1 cellular context compared by ENCODE assay signal in the genomic region with DNA sequence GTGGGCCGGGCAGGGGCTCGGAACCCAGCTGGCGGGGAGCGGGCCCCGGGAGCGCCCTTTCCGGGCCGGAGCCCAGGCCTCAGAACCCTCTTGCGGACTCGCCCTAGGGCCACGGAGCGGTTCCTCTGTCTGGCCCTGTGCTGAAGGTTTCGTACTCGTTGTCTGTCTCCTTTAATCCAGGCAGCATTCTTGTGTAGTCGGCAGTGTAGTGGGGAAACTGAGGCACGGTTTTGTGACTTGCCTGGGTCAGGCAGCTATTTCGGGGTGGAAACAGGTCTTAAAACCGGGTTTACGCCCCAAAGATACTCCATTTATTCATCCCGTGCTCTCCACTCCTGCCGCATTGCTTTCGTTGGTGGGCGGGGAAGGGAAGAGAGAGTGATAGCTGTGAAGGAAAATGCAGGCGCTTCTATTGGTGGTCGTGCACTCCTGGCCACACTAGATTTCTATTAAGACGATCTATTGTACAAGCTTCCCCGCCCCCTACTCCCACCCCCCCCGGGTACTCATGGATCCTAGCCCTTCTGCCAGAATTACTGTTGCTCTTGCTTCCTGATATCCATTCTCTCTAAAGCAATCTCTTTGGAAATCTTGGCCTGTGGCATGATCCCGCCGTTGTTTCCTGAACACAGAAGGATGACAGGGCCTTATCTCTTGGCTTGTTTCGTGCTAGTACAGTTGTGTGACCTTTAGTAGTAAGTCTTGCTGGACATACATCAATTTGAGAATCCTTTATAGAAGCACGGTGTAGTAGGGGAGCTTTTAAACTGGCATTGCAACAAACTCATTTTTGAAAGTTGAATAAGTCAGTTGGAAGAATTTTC.
TF ChIP-seq lines count a peak whose summit lies in the region.

No MANE protein-coding gene starts in this region.

TF ChIP-seq in HepG2, 621 proteins besides CTCF, POLR2A, EP300 and RAD21 (continued from another document and continues in another):
- 0 out of 2 replicates have a peak, but pooled peaks have one; percentile 9 for TF ChIP-seq TARDBP (CRISPR knock-in tag; IDR thresholded peaks at IDR 0.05)
- TF ChIP-seq, protein P1, sequence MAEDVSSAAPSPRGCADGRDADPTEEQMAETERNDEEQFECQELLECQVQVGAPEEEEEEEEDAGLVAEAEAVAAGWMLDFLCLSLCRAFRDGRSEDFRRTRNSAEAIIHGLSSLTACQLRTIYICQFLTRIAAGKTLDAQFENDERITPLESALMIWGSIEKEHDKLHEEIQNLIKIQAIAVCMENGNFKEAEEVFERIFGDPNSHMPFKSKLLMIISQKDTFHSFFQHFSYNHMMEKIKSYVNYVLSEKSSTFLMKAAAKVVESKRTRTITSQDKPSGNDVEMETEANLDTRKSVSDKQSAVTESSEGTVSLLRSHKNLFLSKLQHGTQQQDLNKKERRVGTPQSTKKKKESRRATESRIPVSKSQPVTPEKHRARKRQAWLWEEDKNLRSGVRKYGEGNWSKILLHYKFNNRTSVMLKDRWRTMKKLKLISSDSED (CRISPR knock-in tag; IDR thresholded peaks at IDR 0.05), result 0 out of 2 replicates have a peak, but pooled peaks have one; percentile 38
- TF ChIP-seq ATF7 (IDR thresholded peaks at IDR 0.05), result no peak
- no peak for TF ChIP-seq ATF7 (CRISPR knock-in tag; IDR thresholded peaks at IDR 0.05)
- TF ChIP-seq, protein P2, sequence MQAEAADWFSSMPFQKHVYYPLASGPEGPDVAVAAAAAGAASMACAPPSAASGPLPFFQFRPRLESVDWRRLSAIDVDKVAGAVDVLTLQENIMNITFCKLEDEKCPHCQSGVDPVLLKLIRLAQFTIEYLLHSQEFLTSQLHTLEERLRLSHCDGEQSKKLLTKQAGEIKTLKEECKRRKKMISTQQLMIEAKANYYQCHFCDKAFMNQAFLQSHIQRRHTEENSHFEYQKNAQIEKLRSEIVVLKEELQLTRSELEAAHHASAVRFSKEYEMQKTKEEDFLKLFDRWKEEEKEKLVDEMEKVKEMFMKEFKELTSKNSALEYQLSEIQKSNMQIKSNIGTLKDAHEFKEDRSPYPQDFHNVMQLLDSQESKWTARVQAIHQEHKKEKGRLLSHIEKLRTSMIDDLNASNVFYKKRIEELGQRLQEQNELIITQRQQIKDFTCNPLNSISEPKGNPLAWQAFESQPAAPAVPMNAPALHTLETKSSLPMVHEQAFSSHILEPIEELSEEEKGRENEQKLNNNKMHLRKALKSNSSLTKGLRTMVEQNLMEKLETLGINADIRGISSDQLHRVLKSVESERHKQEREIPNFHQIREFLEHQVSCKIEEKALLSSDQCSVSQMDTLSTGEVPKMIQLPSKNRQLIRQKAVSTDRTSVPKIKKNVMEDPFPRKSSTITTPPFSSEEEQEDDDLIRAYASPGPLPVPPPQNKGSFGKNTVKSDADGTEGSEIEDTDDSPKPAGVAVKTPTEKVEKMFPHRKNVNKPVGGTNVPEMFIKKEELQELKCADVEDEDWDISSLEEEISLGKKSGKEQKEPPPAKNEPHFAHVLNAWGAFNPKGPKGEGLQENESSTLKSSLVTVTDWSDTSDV (CRISPR knock-in tag; IDR thresholded peaks at IDR 0.05), result no peak
- no peak for TF ChIP-seq MATR3 (CRISPR knock-in tag; IDR thresholded peaks at IDR 0.05)
- TF ChIP-seq, protein P3, sequence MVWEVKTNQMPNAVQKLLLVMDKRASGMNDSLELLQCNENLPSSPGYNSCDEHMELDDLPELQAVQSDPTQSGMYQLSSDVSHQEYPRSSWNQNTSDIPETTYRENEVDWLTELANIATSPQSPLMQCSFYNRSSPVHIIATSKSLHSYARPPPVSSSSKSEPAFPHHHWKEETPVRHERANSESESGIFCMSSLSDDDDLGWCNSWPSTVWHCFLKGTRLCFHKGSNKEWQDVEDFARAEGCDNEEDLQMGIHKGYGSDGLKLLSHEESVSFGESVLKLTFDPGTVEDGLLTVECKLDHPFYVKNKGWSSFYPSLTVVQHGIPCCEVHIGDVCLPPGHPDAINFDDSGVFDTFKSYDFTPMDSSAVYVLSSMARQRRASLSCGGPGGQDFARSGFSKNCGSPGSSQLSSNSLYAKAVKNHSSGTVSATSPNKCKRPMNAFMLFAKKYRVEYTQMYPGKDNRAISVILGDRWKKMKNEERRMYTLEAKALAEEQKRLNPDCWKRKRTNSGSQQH (CRISPR knock-in tag; IDR thresholded peaks at IDR 0.05; ENCODE audit: low read depth), result no peak
- TF ChIP-seq SIN3A (IDR thresholded peaks at IDR 0.05; ENCODE audit: borderline replicate concordance, low read depth, low read length), result peak; percentile 76; the same call in 1 of the 2 replicates
- peak; percentile 90; the same call in 1 of the 2 replicates for TF ChIP-seq ZNF605 (CRISPR knock-in tag; IDR thresholded peaks at IDR 0.05)
- TF ChIP-seq, protein P4, sequence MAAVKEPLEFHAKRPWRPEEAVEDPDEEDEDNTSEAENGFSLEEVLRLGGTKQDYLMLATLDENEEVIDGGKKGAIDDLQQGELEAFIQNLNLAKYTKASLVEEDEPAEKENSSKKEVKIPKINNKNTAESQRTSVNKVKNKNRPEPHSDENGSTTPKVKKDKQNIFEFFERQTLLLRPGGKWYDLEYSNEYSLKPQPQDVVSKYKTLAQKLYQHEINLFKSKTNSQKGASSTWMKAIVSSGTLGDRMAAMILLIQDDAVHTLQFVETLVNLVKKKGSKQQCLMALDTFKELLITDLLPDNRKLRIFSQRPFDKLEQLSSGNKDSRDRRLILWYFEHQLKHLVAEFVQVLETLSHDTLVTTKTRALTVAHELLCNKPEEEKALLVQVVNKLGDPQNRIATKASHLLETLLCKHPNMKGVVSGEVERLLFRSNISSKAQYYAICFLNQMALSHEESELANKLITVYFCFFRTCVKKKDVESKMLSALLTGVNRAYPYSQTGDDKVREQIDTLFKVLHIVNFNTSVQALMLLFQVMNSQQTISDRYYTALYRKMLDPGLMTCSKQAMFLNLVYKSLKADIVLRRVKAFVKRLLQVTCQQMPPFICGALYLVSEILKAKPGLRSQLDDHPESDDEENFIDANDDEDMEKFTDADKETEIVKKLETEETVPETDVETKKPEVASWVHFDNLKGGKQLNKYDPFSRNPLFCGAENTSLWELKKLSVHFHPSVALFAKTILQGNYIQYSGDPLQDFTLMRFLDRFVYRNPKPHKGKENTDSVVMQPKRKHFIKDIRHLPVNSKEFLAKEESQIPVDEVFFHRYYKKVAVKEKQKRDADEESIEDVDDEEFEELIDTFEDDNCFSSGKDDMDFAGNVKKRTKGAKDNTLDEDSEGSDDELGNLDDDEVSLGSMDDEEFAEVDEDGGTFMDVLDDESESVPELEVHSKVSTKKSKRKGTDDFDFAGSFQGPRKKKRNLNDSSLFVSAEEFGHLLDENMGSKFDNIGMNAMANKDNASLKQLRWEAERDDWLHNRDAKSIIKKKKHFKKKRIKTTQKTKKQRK (IDR thresholded peaks at IDR 0.05; ENCODE audit: low read length), result no peak
- no peak for TF ChIP-seq MTA1 (CRISPR knock-in tag; IDR thresholded peaks at IDR 0.05; ENCODE audit: borderline replicate concordance)
- TF ChIP-seq ZNF777 (CRISPR knock-in tag; IDR thresholded peaks at IDR 0.05), result no peak
- no peak for TF ChIP-seq CBFB (CRISPR knock-in tag; IDR thresholded peaks at IDR 0.05)
- TF ChIP-seq NRL (CRISPR knock-in tag; IDR thresholded peaks at IDR 0.05; ENCODE audit: borderline replicate concordance), result no peak
- no peak for TF ChIP-seq JUND (CRISPR knock-in tag; IDR thresholded peaks at IDR 0.05)
- TF ChIP-seq ZNF335 (CRISPR knock-in tag; IDR thresholded peaks at IDR 0.05), result no peak
- TF ChIP-seq, protein P5, sequence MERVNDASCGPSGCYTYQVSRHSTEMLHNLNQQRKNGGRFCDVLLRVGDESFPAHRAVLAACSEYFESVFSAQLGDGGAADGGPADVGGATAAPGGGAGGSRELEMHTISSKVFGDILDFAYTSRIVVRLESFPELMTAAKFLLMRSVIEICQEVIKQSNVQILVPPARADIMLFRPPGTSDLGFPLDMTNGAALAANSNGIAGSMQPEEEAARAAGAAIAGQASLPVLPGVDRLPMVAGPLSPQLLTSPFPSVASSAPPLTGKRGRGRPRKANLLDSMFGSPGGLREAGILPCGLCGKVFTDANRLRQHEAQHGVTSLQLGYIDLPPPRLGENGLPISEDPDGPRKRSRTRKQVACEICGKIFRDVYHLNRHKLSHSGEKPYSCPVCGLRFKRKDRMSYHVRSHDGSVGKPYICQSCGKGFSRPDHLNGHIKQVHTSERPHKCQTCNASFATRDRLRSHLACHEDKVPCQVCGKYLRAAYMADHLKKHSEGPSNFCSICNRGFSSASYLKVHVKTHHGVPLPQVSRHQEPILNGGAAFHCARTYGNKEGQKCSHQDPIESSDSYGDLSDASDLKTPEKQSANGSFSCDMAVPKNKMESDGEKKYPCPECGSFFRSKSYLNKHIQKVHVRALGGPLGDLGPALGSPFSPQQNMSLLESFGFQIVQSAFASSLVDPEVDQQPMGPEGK (CRISPR knock-in tag; IDR thresholded peaks at IDR 0.05), result no peak
- no peak; the same call in 1 of the 2 replicates for TF ChIP-seq ZNF510 (CRISPR knock-in tag; IDR thresholded peaks at IDR 0.05; ENCODE audit: low read depth)
- no peak for TF ChIP-seq ZNF747 (CRISPR knock-in tag; IDR thresholded peaks at IDR 0.05; ENCODE audit: borderline replicate concordance)
- TF ChIP-seq ZNF180 (CRISPR knock-in tag; IDR thresholded peaks at IDR 0.05; ENCODE audit: borderline replicate concordance, low read depth), result no peak
- TF ChIP-seq, protein P6, sequence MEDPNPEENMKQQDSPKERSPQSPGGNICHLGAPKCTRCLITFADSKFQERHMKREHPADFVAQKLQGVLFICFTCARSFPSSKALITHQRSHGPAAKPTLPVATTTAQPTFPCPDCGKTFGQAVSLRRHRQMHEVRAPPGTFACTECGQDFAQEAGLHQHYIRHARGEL (CRISPR knock-in tag; IDR thresholded peaks at IDR 0.05), result no peak
- TF ChIP-seq, protein P7, sequence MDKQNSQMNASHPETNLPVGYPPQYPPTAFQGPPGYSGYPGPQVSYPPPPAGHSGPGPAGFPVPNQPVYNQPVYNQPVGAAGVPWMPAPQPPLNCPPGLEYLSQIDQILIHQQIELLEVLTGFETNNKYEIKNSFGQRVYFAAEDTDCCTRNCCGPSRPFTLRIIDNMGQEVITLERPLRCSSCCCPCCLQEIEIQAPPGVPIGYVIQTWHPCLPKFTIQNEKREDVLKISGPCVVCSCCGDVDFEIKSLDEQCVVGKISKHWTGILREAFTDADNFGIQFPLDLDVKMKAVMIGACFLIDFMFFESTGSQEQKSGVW (CRISPR knock-in tag; IDR thresholded peaks at IDR 0.05; ENCODE audit: borderline replicate concordance), result no peak
- TF ChIP-seq U2AF2 (IDR thresholded peaks at IDR 0.05; ENCODE audit: low read depth, low read length), result no peak
- no peak for TF ChIP-seq RORA (CRISPR knock-in tag; IDR thresholded peaks at IDR 0.05)
- no peak for TF ChIP-seq SMYD3 (CRISPR knock-in tag; IDR thresholded peaks at IDR 0.05)
- TF ChIP-seq KMT2B (CRISPR knock-in tag; IDR thresholded peaks at IDR 0.05), result 0 out of 2 replicates have a peak, but pooled peaks have one; percentile 8
- no peak for TF ChIP-seq MIER3 (CRISPR knock-in tag; IDR thresholded peaks at IDR 0.05; ENCODE audit: borderline replicate concordance)
- no peak for TF ChIP-seq ZNF33A (CRISPR knock-in tag; IDR thresholded peaks at IDR 0.05; ENCODE audit: borderline replicate concordance)
- TF ChIP-seq ZNF749 (CRISPR knock-in tag; IDR thresholded peaks at IDR 0.05; ENCODE audit: borderline replicate concordance), result no peak
- no peak for TF ChIP-seq WIZ (CRISPR knock-in tag; IDR thresholded peaks at IDR 0.05)
- TF ChIP-seq, protein P8, sequence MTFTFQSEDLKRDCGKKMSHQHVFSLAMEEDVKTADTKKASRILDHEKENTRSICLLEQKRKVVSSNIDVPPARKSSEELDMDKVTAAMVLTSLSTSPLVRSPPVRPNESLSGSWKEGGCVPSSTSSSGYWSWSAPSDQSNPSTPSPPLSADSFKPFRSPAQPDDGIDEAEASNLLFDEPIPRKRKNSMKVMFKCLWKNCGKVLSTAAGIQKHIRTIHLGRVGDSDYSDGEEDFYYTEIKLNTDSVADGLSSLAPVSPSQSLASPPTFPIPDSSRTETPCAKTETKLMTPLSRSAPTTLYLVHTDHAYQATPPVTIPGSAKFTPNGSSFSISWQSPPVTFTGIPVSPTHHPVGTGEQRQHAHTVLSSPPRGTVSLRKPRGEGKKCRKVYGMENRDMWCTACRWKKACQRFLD (CRISPR knock-in tag; IDR thresholded peaks at IDR 0.05; ENCODE audit: borderline replicate concordance), result no peak; the same call in 1 of the 2 replicates
- TF ChIP-seq SIN3B (IDR thresholded peaks at IDR 0.05; ENCODE audit: low read length), result no peak
- no peak for TF ChIP-seq ZNF296 (CRISPR knock-in tag; conservative IDR thresholded peaks at IDR 0.05)
- TF ChIP-seq ZNF441 (CRISPR knock-in tag; IDR thresholded peaks at IDR 0.05; ENCODE audit: borderline replicate concordance), result no peak
- no peak for TF ChIP-seq SMARCE1 (IDR thresholded peaks at IDR 0.05; ENCODE audit: borderline replicate concordance)
- TF ChIP-seq PRPF4 (IDR thresholded peaks at IDR 0.05; ENCODE audit: low read depth, low read length, poor library complexity, severe bottlenecking), result no peak
- TF ChIP-seq, protein P9, sequence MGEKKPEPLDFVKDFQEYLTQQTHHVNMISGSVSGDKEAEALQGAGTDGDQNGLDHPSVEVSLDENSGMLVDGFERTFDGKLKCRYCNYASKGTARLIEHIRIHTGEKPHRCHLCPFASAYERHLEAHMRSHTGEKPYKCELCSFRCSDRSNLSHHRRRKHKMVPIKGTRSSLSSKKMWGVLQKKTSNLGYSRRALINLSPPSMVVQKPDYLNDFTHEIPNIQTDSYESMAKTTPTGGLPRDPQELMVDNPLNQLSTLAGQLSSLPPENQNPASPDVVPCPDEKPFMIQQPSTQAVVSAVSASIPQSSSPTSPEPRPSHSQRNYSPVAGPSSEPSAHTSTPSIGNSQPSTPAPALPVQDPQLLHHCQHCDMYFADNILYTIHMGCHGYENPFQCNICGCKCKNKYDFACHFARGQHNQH (CRISPR knock-in tag; IDR thresholded peaks at IDR 0.05), result no peak
- TF ChIP-seq, protein P10, sequence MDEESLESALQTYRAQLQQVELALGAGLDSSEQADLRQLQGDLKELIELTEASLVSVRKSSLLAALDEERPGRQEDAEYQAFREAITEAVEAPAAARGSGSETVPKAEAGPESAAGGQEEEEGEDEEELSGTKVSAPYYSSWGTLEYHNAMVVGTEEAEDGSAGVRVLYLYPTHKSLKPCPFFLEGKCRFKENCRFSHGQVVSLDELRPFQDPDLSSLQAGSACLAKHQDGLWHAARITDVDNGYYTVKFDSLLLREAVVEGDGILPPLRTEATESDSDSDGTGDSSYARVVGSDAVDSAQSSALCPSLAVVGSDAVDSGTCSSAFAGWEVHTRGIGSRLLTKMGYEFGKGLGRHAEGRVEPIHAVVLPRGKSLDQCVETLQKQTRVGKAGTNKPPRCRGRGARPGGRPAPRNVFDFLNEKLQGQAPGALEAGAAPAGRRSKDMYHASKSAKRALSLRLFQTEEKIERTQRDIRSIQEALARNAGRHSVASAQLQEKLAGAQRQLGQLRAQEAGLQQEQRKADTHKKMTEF (CRISPR knock-in tag; IDR thresholded peaks at IDR 0.05), result no peak
- TF ChIP-seq ZNF124 (CRISPR knock-in tag; IDR thresholded peaks at IDR 0.05), result no peak
- TF ChIP-seq, protein P11, sequence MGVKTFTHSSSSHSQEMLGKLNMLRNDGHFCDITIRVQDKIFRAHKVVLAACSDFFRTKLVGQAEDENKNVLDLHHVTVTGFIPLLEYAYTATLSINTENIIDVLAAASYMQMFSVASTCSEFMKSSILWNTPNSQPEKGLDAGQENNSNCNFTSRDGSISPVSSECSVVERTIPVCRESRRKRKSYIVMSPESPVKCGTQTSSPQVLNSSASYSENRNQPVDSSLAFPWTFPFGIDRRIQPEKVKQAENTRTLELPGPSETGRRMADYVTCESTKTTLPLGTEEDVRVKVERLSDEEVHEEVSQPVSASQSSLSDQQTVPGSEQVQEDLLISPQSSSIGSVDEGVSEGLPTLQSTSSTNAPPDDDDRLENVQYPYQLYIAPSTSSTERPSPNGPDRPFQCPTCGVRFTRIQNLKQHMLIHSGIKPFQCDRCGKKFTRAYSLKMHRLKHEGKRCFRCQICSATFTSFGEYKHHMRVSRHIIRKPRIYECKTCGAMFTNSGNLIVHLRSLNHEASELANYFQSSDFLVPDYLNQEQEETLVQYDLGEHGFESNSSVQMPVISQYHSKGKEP (CRISPR knock-in tag; IDR thresholded peaks at IDR 0.05), result no peak
- TF ChIP-seq ZMYM3 (CRISPR knock-in tag; IDR thresholded peaks at IDR 0.05), result no peak; the same call in 1 of the 2 replicates
- TF ChIP-seq CBX1 (IDR thresholded peaks at IDR 0.05; ENCODE audit: low read depth), result no peak
